ENCODE assay signal across 20 cellular contexts in the genomic region with DNA sequence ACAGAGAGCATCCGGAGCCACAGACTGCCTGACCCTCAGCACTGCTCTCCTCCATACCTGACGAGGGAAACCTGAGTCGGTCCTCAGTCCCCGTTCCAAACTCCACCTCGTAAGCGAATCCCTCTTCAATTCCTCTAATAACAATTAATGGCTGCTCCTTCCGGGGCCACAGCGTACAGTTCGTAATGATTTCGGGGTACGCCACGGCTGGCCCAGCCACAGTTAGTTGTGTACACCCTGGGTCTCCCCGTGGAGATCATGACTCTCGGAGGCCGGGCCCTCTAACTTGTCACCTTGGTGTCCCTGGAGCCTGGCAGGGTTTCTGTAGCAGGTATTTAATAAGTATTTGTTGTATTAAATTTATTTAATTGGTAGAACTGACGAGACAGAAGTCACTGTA.
DNase-seq lines count a peak whose midpoint lies in the region; ATAC-seq and TF ChIP-seq lines count a peak whose summit lies in the region.
"Had no signal": no experiment of that assay in that cellular context is flagged by ENCODE, and none has a peak within 500 bp of the region (broad histone marks: within the 10 kb centered on the region; RNA-seq: fewer than 3 reads in every experiment).

No MANE protein-coding gene starts in this region.

- no peaks in the 10 kb centered on the region for H3F3A ChIP-seq in neural progenitor cell (ENCODE audit: low read depth)

- peaks cover 30% of the 10 kb centered on the region for H3K36me3 Mint-ChIP-seq in activated CD8-positive, alpha-beta memory T cell treated with anti-CD3 and anti-CD28 coated beads, Interleukin-2, amount 10 ng/mL, durations not matched to agents 7 days and 5 days
- peaks cover 5% of the 10 kb centered on the region for H3K36me3 Mint-ChIP-seq in central memory CD8-positive, alpha-beta T cell (ENCODE audit: insufficient read depth)
- H3K36me3 Mint-ChIP-seq in neural progenitor cell: peaks cover 13% of the 10 kb centered on the region

- no peaks in the 10 kb centered on the region for H3K4me1 ChIP-seq in neural progenitor cell

- H2AFZ ChIP-seq in neural progenitor cell (replicated peaks): no peak overlapping the region
- H2AFZ ChIP-seq: GM23248 had no signal

- CTCF ChIA-PET in activated CD8-positive, alpha-beta memory T cell treated with anti-CD3 and anti-CD28 coated beads, Interleukin-2, amount 10 ng/mL, durations not matched to agents 7 days and 5 days (lab: Charles Lee): no interaction called here

- TF ChIP-seq CTCF in neural progenitor cell (IDR thresholded peaks at IDR 0.05): no peak

- H3K9me3 Mint-ChIP-seq in activated CD8-positive, alpha-beta memory T cell treated with anti-CD3 and anti-CD28 coated beads, Interleukin-2, amount 10 ng/mL, durations not matched to agents 7 days and 5 days (ENCODE audit: low read depth): no peaks in the 10 kb centered on the region
- no peaks in the 10 kb centered on the region for H3K9me3 Mint-ChIP-seq in central memory CD8-positive, alpha-beta T cell
- H3K9me3 Mint-ChIP-seq in neural progenitor cell: peaks cover 4% of the 10 kb centered on the region

- no peak overlapping the region for H3K4me3 ChIP-seq in neural progenitor cell
- H3K4me3 ChIP-seq: GM23248 had no signal

- H3K4me1 Mint-ChIP-seq in activated CD8-positive, alpha-beta memory T cell treated with anti-CD3 and anti-CD28 coated beads, Interleukin-2, amount 10 ng/mL, durations not matched to agents 7 days and 5 days: no peaks in the 10 kb centered on the region
- no peaks in the 10 kb centered on the region for H3K4me1 Mint-ChIP-seq in central memory CD8-positive, alpha-beta T cell
- peaks cover 36% of the 10 kb centered on the region for H3K4me1 Mint-ChIP-seq in neural progenitor cell

- no peak overlapping the region for H3K27ac ChIP-seq in neural progenitor cell
- H3K27ac ChIP-seq: GM23248, KMS-11 had no signal

- H3K27ac Mint-ChIP-seq in activated CD8-positive, alpha-beta memory T cell treated with anti-CD3 and anti-CD28 coated beads, Interleukin-2, amount 10 ng/mL, durations not matched to agents 7 days and 5 days: no peak overlapping the region
- H3K27ac Mint-ChIP-seq in central memory CD8-positive, alpha-beta T cell (ENCODE audit: low read depth): peak overlapping the region; percentile 27
- peak overlapping the region; percentile 63 for H3K27ac Mint-ChIP-seq in neural progenitor cell

- DNase-seq in activated CD8-positive, alpha-beta memory T cell treated with anti-CD3 and anti-CD28 coated beads, Interleukin-2, amount 10 ng/mL, durations not matched to agents 7 days and 5 days: peak; percentile 18
- DNase-seq in activated CD8-positive, alpha-beta memory T cell treated with anti-CD3 and anti-CD28 coated beads, Interleukin-2, amount 50 U/mL, for 48 hours: no peak
- DNase-seq in central memory CD8-positive, alpha-beta T cell (ENCODE audit: low spot score in 2 of 2): no peak
- no peak for DNase-seq in neural progenitor cell (ENCODE audit: low spot score)
- DNase-seq: AML-193, EL, GF-D8, GM23248, HCEC 1CT, IMR-90, MV-4-11, NCI-H1694, NCI-H2081, NCI-H2171, OCI-M1 had no signal

- H3K27me3 ChIP-seq in neural progenitor cell: peaks cover 32% of the 10 kb centered on the region

- ATAC-seq in activated CD8-positive, alpha-beta memory T cell treated with anti-CD3 and anti-CD28 coated beads, Interleukin-2, amount 10 ng/mL, durations not matched to agents 7 days and 5 days: no peak
- ATAC-seq in central memory CD8-positive, alpha-beta T cell (replicated peaks; ENCODE audit: extremely low read depth, poor library complexity, severe bottlenecking): no peak
- no peak for ATAC-seq in GM21737 (IDR thresholded peaks at IDR 0.05; ENCODE audit: unreplicated experiment)
- ATAC-seq in GM19455 (IDR thresholded peaks at IDR 0.05; ENCODE audit: unreplicated experiment): no peak
- no peak for ATAC-seq in HG03378 (IDR thresholded peaks at IDR 0.05; ENCODE audit: unreplicated experiment)
- ATAC-seq: Right ventricle myocardium inferior had no signal

- H4K20me1 ChIP-seq in neural progenitor cell (ENCODE audit: low read depth): peaks cover 54% of the 10 kb centered on the region

- H3K36me3 ChIP-seq in neural progenitor cell: no peaks in the 10 kb centered on the region

- H3K4me2 ChIP-seq in neural progenitor cell: no peak overlapping the region
- H3K4me2 ChIP-seq: KMS-11 had no signal

- no peaks in the 10 kb centered on the region for H3K27me3 Mint-ChIP-seq in activated CD8-positive, alpha-beta memory T cell treated with anti-CD3 and anti-CD28 coated beads, Interleukin-2, amount 10 ng/mL, durations not matched to agents 7 days and 5 days
- no peaks in the 10 kb centered on the region for H3K27me3 Mint-ChIP-seq in central memory CD8-positive, alpha-beta T cell
- H3K27me3 Mint-ChIP-seq in neural progenitor cell (ENCODE audit: insufficient read depth, low read depth): peaks cover 6% of the 10 kb centered on the region

- no peaks in the 10 kb centered on the region for H3K79me2 ChIP-seq in neural progenitor cell (ENCODE audit: low read depth)

- no peak overlapping the region for H3K9ac ChIP-seq in neural progenitor cell
- H3K9ac ChIP-seq: GM23248, KMS-11 had no signal

- H3K9me3 ChIP-seq in neural progenitor cell (ENCODE audit: low read depth): no peaks in the 10 kb centered on the region

- no peak overlapping the region for H3K4me3 Mint-ChIP-seq in activated CD8-positive, alpha-beta memory T cell treated with anti-CD3 and anti-CD28 coated beads, Interleukin-2, amount 10 ng/mL, durations not matched to agents 7 days and 5 days
- no peak overlapping the region for H3K4me3 Mint-ChIP-seq in central memory CD8-positive, alpha-beta T cell
- no peak overlapping the region for H3K4me3 Mint-ChIP-seq in neural progenitor cell
